9 cellular contexts compared by ENCODE assay signal in the genomic region with DNA sequence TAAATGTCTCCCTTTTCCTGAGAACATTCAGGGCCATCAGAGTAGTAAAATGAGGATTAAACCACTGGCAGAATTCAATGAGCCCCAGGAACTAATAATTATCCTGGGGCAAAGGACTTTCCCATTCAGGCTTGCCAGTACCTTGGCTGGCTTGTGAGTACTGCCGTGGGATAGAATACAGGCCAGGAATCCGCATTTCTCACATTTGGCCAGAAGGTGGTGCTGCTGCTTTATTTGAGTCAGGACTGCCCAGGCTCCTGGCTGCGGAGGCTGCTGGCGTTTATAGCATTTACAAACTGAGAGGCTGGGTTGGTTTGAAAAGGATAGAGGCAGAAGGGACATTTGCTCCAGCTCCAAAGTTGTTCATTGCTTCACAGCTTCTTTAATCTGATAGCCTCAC.
A peak's percentile ranks its signal among the peaks of the same experiment; 100 is the strongest.
DNase-seq lines count a peak whose midpoint lies in the region; ATAC-seq lines count a peak whose summit lies in the region.
"Had no signal": no experiment of that assay in that cellular context is flagged by ENCODE, and none has a peak within 500 bp of the region (broad histone marks: within the 10 kb centered on the region; RNA-seq: fewer than 3 reads in every experiment).

No MANE protein-coding gene starts in this region.

- H3K4me1 Mint-ChIP-seq in memory B cell, result no peaks in the 10 kb centered on the region

- ATAC-seq in GM19043 (IDR thresholded peaks at IDR 0.05; ENCODE audit: low read depth, unreplicated experiment) (peak; percentile 86), HG03432 (IDR thresholded peaks at IDR 0.05; ENCODE audit: unreplicated experiment) (peak; percentile 91), memory B cell (ENCODE audit: low read depth) (peak; percentile 63)

- no peaks in the 10 kb centered on the region for H3K36me3 Mint-ChIP-seq in memory B cell

- H3K27me3 Mint-ChIP-seq in memory B cell, result no peaks in the 10 kb centered on the region

- no peak overlapping the region for H3K27ac Mint-ChIP-seq in memory B cell
- H3K27ac Mint-ChIP-seq: T-helper 1 cell treated with Interleukin-12 subunit alpha and Interleukin-12 subunit beta and Interleukin-4 antibody, amounts not matched to agents 30 μg/mL and 1 μg/mL, for 36 hours had no signal

- no peak overlapping the region for H3K4me3 Mint-ChIP-seq in memory B cell
- H3K4me3 Mint-ChIP-seq: T-helper 1 cell treated with Interleukin-12 subunit alpha and Interleukin-12 subunit beta and Interleukin-4 antibody, amounts not matched to agents 30 μg/mL and 1 μg/mL, for 36 hours had no signal

- H3K9me3 Mint-ChIP-seq in memory B cell, result no peaks in the 10 kb centered on the region
- H3K9me3 Mint-ChIP-seq: T-helper 1 cell treated with Interleukin-12 subunit alpha and Interleukin-12 subunit beta and Interleukin-4 antibody, amounts not matched to agents 30 μg/mL and 1 μg/mL, for 36 hours had no signal

- DNase-seq in CD1c-positive myeloid dendritic cell (ENCODE audit: extremely low spot score) (peak; percentile 66), NCI-H526 (lab: John Stamatoyannopoulos, UW) (peak; percentile 55 to 84), memory B cell (ENCODE audit: low spot score in 2 of 2) (peak; percentile 37)
- peak; percentile 56 to 63 for DNase-seq in activated CD4-positive, alpha-beta T cell treated with anti-CD3 and anti-CD28 coated beads, Interleukin-2, amount 50 U/mL, for 48 hours
- peak; percentile 1 for DNase-seq in effector CD8-positive, alpha-beta T cell (lab: John Stamatoyannopoulos, UW)
- DNase-seq in stimulated activated CD8-positive, alpha-beta memory T cell treated with anti-CD3 and anti-CD28 coated beads, Interleukin-4, amount 100 ng/mL, for 24 hours (ENCODE audit: low read depth), result peak; percentile 39

Comparison
In these comparisons a context has a peak if more than half of its experiments do, and no peak if none do; other contexts are left out.
1. Peak in every context shown above with its lines: DNase-seq and ATAC-seq.
2. DNase-seq: peak in every context shown above with its lines; median percentile 70 in NCI-H526; 66 in CD1c-positive myeloid dendritic cell; 60 in activated CD4-positive, alpha-beta T cell treated with anti-CD3 and anti-CD28 coated beads, Interleukin-2, amount 50 U/mL, for 48 hours; 39 in stimulated activated CD8-positive, alpha-beta memory T cell treated with anti-CD3 and anti-CD28 coated beads, Interleukin-4, amount 100 ng/mL, for 24 hours; 37 in memory B cell; 1 in effector CD8-positive, alpha-beta T cell.